Comparison of ENCODE assay signal across 17 cellular contexts in genomic region chr15:57691082-57691481, GRCh38.
"Had no signal": no experiment of that assay in that cellular context is flagged by ENCODE, and none has a peak within 500 bp of the region (broad histone marks: within the 10 kb centered on the region; RNA-seq: fewer than 3 reads in every experiment).

No MANE protein-coding gene starts in this region.

- H3K4me2 ChIP-seq: hepatocyte had no signal

- H3K27ac ChIP-seq: esophagus squamous epithelium, hepatocyte, SK-N-MC, suprapubic skin had no signal

- DNase-seq: activated CD4-positive, CD25-positive, alpha-beta regulatory T cell; activated CD8-positive, alpha-beta T cell treated with anti-CD3 and anti-CD28 coated beads, Interleukin-2, amount 10 ng/mL, durations not matched to agents 7 days and 5 days; activated naive CD4-positive, alpha-beta T cell treated with anti-CD3 and anti-CD28 coated beads, Interleukin-2, amount 10 ng/mL, durations not matched to agents 7 days and 5 days; activated naive CD8-positive, alpha-beta T cell treated with anti-CD3 and anti-CD28 coated beads, Interleukin-2, amount 50 U/mL, for 24 hours; activated T-cell treated with anti-CD3 and anti-CD28 coated beads, Interleukin-2, amount 50 U/mL, for 4 hours; anterior cingulate cortex; effector memory CD8-positive, alpha-beta T cell; esophagus squamous epithelium; left colon; occipital lobe; stimulated activated CD4-positive, alpha-beta T cell treated with anti-CD3 and anti-CD28 coated beads, Interleukin-2, amount 100 ng/mL, for 48 hours; T-helper 9 cell had no signal

- FAIRE-seq: islet of Langerhans had no signal

- H3K27me3 ChIP-seq: esophagus squamous epithelium, hepatocyte, suprapubic skin had no signal

- H3K9me3 ChIP-seq: esophagus squamous epithelium, suprapubic skin had no signal

- ATAC-seq: activated CD8-positive, alpha-beta T cell treated with anti-CD3 and anti-CD28 coated beads, Interleukin-2, amount 10 ng/mL, durations not matched to agents 7 days and 5 days; activated naive CD8-positive, alpha-beta T cell treated with anti-CD3 and anti-CD28 coated beads, Interleukin-2, amount 50 U/mL, for 24 hours; activated T-cell treated with anti-CD3 and anti-CD28 coated beads, Interleukin-2, amount 50 U/mL, for 4 hours; effector memory CD8-positive, alpha-beta T cell; left colon had no signal

- H3K79me2 ChIP-seq: hepatocyte had no signal

- H3K4me3 ChIP-seq: esophagus squamous epithelium, hepatocyte, SK-N-MC, skin epidermis, suprapubic skin had no signal

- H3K36me3 ChIP-seq: esophagus squamous epithelium, suprapubic skin had no signal
